In genomic region chr21:46116846-46117585, GRCh38 we compare ENCODE assay signal across 13 cellular contexts. TPM values are rescaled to one million over a fixed set of nuclear protein-coding genes. Genes with fewer than 3 reads are reported as not detected.
A peak's percentile ranks its signal among the peaks of the same experiment; 100 is the strongest.
DNase-seq lines count a peak whose midpoint lies in the region; ATAC-seq and TF ChIP-seq lines count a peak whose summit lies in the region.
"Had no signal": no experiment of that assay in that cellular context is flagged by ENCODE, and none has a peak within 500 bp of the region (broad histone marks: within the 10 kb centered on the region; RNA-seq: fewer than 3 reads in every experiment).

No MANE protein-coding gene starts in this region.

- H3K9ac ChIP-seq in adipocyte (ENCODE audit: low read length), result peak overlapping the region; percentile 73

- no peak for TF ChIP-seq EP300 in upper lobe of left lung (IDR thresholded peaks at IDR 0.05)

- H3K4me1 ChIP-seq in adipocyte (ENCODE audit: control insufficient read depth, insufficient read depth, low read length) (peaks cover 19% of the 10 kb centered on the region), upper lobe of left lung (no peaks in the 10 kb centered on the region)

- H3K4me3 Mint-ChIP-seq in activated T-cell treated with anti-CD3 and anti-CD28 coated beads, Interleukin-2, amount 50 U/mL, for 4 hours, result no peak overlapping the region

- no peaks in the 10 kb centered on the region for H3K27me3 Mint-ChIP-seq in activated T-cell treated with anti-CD3 and anti-CD28 coated beads, Interleukin-2, amount 50 U/mL, for 4 hours (ENCODE audit: low read depth)

- no peaks in the 10 kb centered on the region for H3K9me3 Mint-ChIP-seq in activated T-cell treated with anti-CD3 and anti-CD28 coated beads, Interleukin-2, amount 50 U/mL, for 4 hours

- H3K27me3 ChIP-seq in adipocyte (replicated peaks; ENCODE audit: control insufficient read depth, insufficient read depth, low read length), result no peaks in the 10 kb centered on the region
- H3K27me3 ChIP-seq in upper lobe of left lung, result no peaks in the 10 kb centered on the region

- H3K4me3 ChIP-seq in adipocyte (ENCODE audit: low read length) (no peak overlapping the region), upper lobe of left lung (no peak overlapping the region)

- H3K4me1 Mint-ChIP-seq in activated T-cell treated with anti-CD3 and anti-CD28 coated beads, Interleukin-2, amount 50 U/mL, for 4 hours (ENCODE audit: low read depth), result no peaks in the 10 kb centered on the region

- H3K27ac ChIP-seq in upper lobe of left lung, result no peak overlapping the region
- H3K27ac ChIP-seq: epithelial cell of prostate had no signal

- no peak for TF ChIP-seq CTCF in upper lobe of left lung (IDR thresholded peaks at IDR 0.05)

- DNase-seq in activated T-cell treated with anti-CD3 and anti-CD28 coated beads, Interleukin-2, amount 50 U/mL, for 4 hours, result peak; percentile 3
- no peak for DNase-seq in activated T-cell treated with anti-CD3 and anti-CD28 coated beads for 4 hours
- peak; percentile 66 for DNase-seq in adipocyte (ENCODE audit: low read depth)
- DNase-seq in left lobe of liver (ENCODE audit: low spot score), result peak; percentile 44
- peak; percentile 17 to 72 for DNase-seq in upper lobe of left lung
- DNase-seq in NCI-H187 treated with DMSO at 0.1 percent for 48 hours (lab: John Stamatoyannopoulos, UW), result no peak
- DNase-seq in COR-L47 (lab: John Stamatoyannopoulos, UW), result no peak
- DNase-seq: activated CD4-positive, alpha-beta T cell treated with anti-CD3 and anti-CD28 coated beads for 1 hour; anterior cingulate cortex; NCI-H2029 had no signal

- ATAC-seq in activated T-cell treated with anti-CD3 and anti-CD28 coated beads, Interleukin-2, amount 50 U/mL, for 4 hours, result no peak
- peak; percentile 8 for ATAC-seq in left lobe of liver
- ATAC-seq in upper lobe of left lung (ENCODE audit: low FRiP score in 2 of 2), result no peak
- ATAC-seq in GM18858 (IDR thresholded peaks at IDR 0.05; ENCODE audit: unreplicated experiment), result no peak
- ATAC-seq: Panc1 had no signal

- no peaks in the 10 kb centered on the region for H3K36me3 Mint-ChIP-seq in activated T-cell treated with anti-CD3 and anti-CD28 coated beads, Interleukin-2, amount 50 U/mL, for 4 hours (ENCODE audit: insufficient read depth)

- H3K36me3 ChIP-seq in adipocyte (ENCODE audit: control insufficient read depth, insufficient read depth, low read length, severe bottlenecking) (peaks cover 100% of the 10 kb centered on the region), upper lobe of left lung (peaks cover 0 to 97% (median 46%) of the 10 kb centered on the region in 4 donors)

- H3K9me3 ChIP-seq in adipocyte (ENCODE audit: control insufficient read depth, low read length) (peaks cover 8% of the 10 kb centered on the region), upper lobe of left lung (peaks cover 0 to 6% (median 4%) of the 10 kb centered on the region in 4 donors)

- TF ChIP-seq POLR2A in upper lobe of left lung (IDR thresholded peaks at IDR 0.05), result no peak

- 85 to 86% methylated on average over 10 to 21 of the region's 21 CpGs for WGBS in upper lobe of left lung, 2 donors

RNA-seq across cellular contexts. Expression of gene COL6A2, which starts 19.1 kb away (rescaled TPM):
- 1 to 10 TPM; 4.8 to 7.7 (median 5.7) TPM for total RNA-seq in activated T-cell treated with anti-CD3 and anti-CD28 coated beads, Interleukin-2, amount 50 U/mL, for 4 hours
- total RNA-seq in left lobe of liver (34.9 TPM), upper lobe of left lung (100 to 1,000 TPM; 105 to 522 (median 304) TPM)

RNA-seq across cellular contexts. Expression of gene FTCD, which starts 38.4 kb away (rescaled TPM):
- under 1 TPM; 0.33 to 0.71 (median 0.40) TPM for total RNA-seq in activated T-cell treated with anti-CD3 and anti-CD28 coated beads, Interleukin-2, amount 50 U/mL, for 4 hours
- total RNA-seq in left lobe of liver (668 TPM), upper lobe of left lung (under 1 TPM in 2 of 6 donors, not detected in 4; 0.69 to 0.98 TPM)

Comparison
In these comparisons a context has a peak if more than half of its experiments do, and no peak if none do; other contexts are left out.
1. DNase-seq: peak in activated T-cell treated with anti-CD3 and anti-CD28 coated beads, Interleukin-2, amount 50 U/mL, for 4 hours (single experiment), adipocyte (single experiment), left lobe of liver (single experiment) and upper lobe of left lung (2 of 2); none in activated T-cell treated with anti-CD3 and anti-CD28 coated beads for 4 hours (single experiment), NCI-H187 treated with DMSO at 0.1 percent for 48 hours (single experiment) and COR-L47 (single experiment).
2. RNA of gene FTCD, which starts 38.4 kb away (total RNA-seq): 668 TPM in left lobe of liver (single experiment); 0.69 to 0.98 TPM in upper lobe of left lung and 0.33 to 0.71 TPM in activated T-cell treated with anti-CD3 and anti-CD28 coated beads, Interleukin-2, amount 50 U/mL, for 4 hours; every median in the first group is over 100 times any median in the second.